Comparison of ENCODE assay signal across 22 cellular contexts in the genomic region with DNA sequence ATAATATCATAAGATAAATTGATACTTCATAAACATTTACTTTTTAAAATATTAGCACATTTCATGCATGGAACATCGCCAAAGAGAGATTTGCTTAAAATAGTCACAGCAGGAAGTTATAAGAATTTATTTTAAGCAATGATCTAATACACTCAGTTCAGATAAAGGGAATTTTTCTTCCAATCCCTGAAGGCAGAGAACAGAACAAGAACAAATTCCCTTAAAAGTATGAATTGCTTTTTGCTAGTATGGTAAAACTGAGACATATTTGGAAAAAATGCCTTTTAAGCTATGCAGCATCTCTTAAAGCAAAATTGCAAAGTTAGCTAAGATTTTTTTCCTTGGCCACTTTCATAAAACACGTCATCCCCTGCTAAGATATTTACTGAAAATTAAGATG.
A peak's percentile ranks its signal among the peaks of the same experiment; 100 is the strongest.
DNase-seq lines count a peak whose midpoint lies in the region; ATAC-seq and TF ChIP-seq lines count a peak whose summit lies in the region.
"Had no signal": no experiment of that assay in that cellular context is flagged by ENCODE, and none has a peak within 500 bp of the region (broad histone marks: within the 10 kb centered on the region; RNA-seq: fewer than 3 reads in every experiment).

No MANE protein-coding gene starts in this region.

- no TSS peak for BruUV-seq in Calu3 (replicated peaks; lab: Mats Ljungman, UMichigan)

- H3K4me1 ChIP-seq in right cardiac atrium (ENCODE audit: control insufficient read depth, insufficient read depth, low read length): no peaks in the 10 kb centered on the region
- H3K4me1 ChIP-seq: A549, BLaER1 had no signal

- 32% methylated on average over 2 of the region's 2 CpGs for WGBS in right cardiac atrium

- TF ChIP-seq CTCF in Calu3 (IDR thresholded peaks at IDR 0.05; ENCODE audit: unreplicated experiment): no peak

- no peak overlapping the region for H3K4me3 Mint-ChIP-seq in Calu3 (ENCODE audit: low read depth, unreplicated experiment)
- H3K4me3 Mint-ChIP-seq: CD8-positive, alpha-beta T cell; HFFc6 had no signal

- intact Hi-C loops in left ventricle myocardium superior (cut with micrococcal nuclease) (no loop called here), right cardiac atrium (cut with DNase I) (no loop called here), Calu3 (cut with micrococcal nuclease; ENCODE audit: unreplicated experiment) (no loop called here)

- H3K9me3 ChIP-seq in right cardiac atrium (ENCODE audit: control insufficient read depth, low read length): no peaks in the 10 kb centered on the region
- H3K9me3 ChIP-seq: A549, BLaER1 had no signal

- H3K27me3 ChIP-seq in right cardiac atrium (ENCODE audit: control insufficient read depth, insufficient read depth): no peaks in the 10 kb centered on the region
- H3K27me3 ChIP-seq: BLaER1 had no signal

- CTCF ChIA-PET in Calu3 (lab: Charles Lee): no interaction called here

- no peak overlapping the region for H3K27ac ChIP-seq in right cardiac atrium (ENCODE audit: low read length)
- H3K27ac ChIP-seq: A549, BLaER1 had no signal

- no peaks in the 10 kb centered on the region for H3K36me3 Mint-ChIP-seq in Calu3 (ENCODE audit: insufficient read depth, unreplicated experiment)
- H3K36me3 Mint-ChIP-seq: CD8-positive, alpha-beta T cell had no signal

- H3K27ac Mint-ChIP-seq in Calu3 (ENCODE audit: unreplicated experiment): no peak overlapping the region
- H3K27ac Mint-ChIP-seq: CD8-positive, alpha-beta T cell; HFFc6 had no signal

- H3K9me3 Mint-ChIP-seq in Calu3 (ENCODE audit: low read depth, unreplicated experiment): no peaks in the 10 kb centered on the region
- H3K9me3 Mint-ChIP-seq: CD8-positive, alpha-beta T cell; HFFc6 had no signal

- no peaks in the 10 kb centered on the region for H3K4me1 Mint-ChIP-seq in Calu3 (ENCODE audit: low read depth, unreplicated experiment)

- DNase-seq in left ventricle myocardium superior: no peak
- no peak for DNase-seq in right cardiac atrium
- DNase-seq in dermis blood vessel endothelial cell: peak; percentile 4
- DNase-seq in lung microvascular endothelial cell (ENCODE audit: low read depth in 2 of 2): peak; percentile 7 to 41
- no peak for DNase-seq in Calu3
- no peak for DNase-seq in stimulated activated CD4-positive, alpha-beta T cell treated with anti-CD3 and anti-CD28 coated beads, Interleukin-15, amount 100 ng/mL, for 24 hours
- DNase-seq: CD8-positive, alpha-beta T cell; H7; HFFc6; KG1; MV-4-11; NCI-H1436; NCI-H1930; NCI-H345; NCI-H526; PC-3; RPMI8226 had no signal

- H3K27me3 Mint-ChIP-seq in Calu3 (ENCODE audit: unreplicated experiment): no peaks in the 10 kb centered on the region

- peak; percentile 24 for ATAC-seq in left ventricle myocardium superior
- ATAC-seq in right cardiac atrium: no peak
- no peak for ATAC-seq in GM19035 (IDR thresholded peaks at IDR 0.05; ENCODE audit: unreplicated experiment)
- no peak for ATAC-seq in GM21619 (IDR thresholded peaks at IDR 0.05; ENCODE audit: unreplicated experiment)
- ATAC-seq: A549; CD8-positive, alpha-beta T cell; HepG2; PC-3 had no signal

- no peak overlapping the region for H3K4me3 ChIP-seq in right cardiac atrium (ENCODE audit: low read length)
- H3K4me3 ChIP-seq: A549, BLaER1 had no signal

Comparison
In these comparisons a context has a peak if more than half of its experiments do, and no peak if none do; other contexts are left out.
1. DNase-seq: peak in dermis blood vessel endothelial cell (single experiment) and lung microvascular endothelial cell (2 of 2); none in left ventricle myocardium superior (single experiment), right cardiac atrium (0 of 3), Calu3 (single experiment) and stimulated activated CD4-positive, alpha-beta T cell treated with anti-CD3 and anti-CD28 coated beads, Interleukin-15, amount 100 ng/mL, for 24 hours (single experiment).